In genomic region chr10:92419740-92420553, GRCh38 we compare ENCODE assay signal across 9 cellular contexts.
A peak's percentile ranks its signal among the peaks of the same experiment; 100 is the strongest.
DNase-seq lines count a peak whose midpoint lies in the region; ATAC-seq, FAIRE-seq and TF ChIP-seq lines count a peak whose summit lies in the region.
"Had no signal": no experiment of that assay in that cellular context is flagged by ENCODE, and none has a peak within 500 bp of the region (broad histone marks: within the 10 kb centered on the region; RNA-seq: fewer than 3 reads in every experiment).

No MANE protein-coding gene starts in this region.

- TF ChIP-seq EP300 in transverse colon (IDR thresholded peaks at IDR 0.05; ENCODE audit: low read depth) = no peak

- H3K27me3 Mint-ChIP-seq in endodermal cell (ENCODE audit: insufficient read depth) = peaks cover 58% of the 10 kb centered on the region

- H3K4me3 Mint-ChIP-seq in endodermal cell = peak overlapping the region; percentile 50

- intact Hi-C loops in transverse colon (cut with DNase I; ENCODE audit: low total_unique reads) = no loop called here

- peaks cover 5% of the 10 kb centered on the region for H3K4me1 Mint-ChIP-seq in endodermal cell

- H3K4me3 ChIP-seq in endodermal cell (ENCODE audit: low read length) = peak overlapping the region; percentile 40
- no peak overlapping the region for H3K4me3 ChIP-seq in lung
- H3K4me3 ChIP-seq in transverse colon = peak overlapping the region in 3 of 4 donors; percentile 31 to 54 (median 33)

- H3K4me1 ChIP-seq in endodermal cell (ENCODE audit: control insufficient read depth, insufficient read depth, low read length) (no peaks in the 10 kb centered on the region), lung (ENCODE audit: control insufficient read depth in 2 of 2, insufficient read depth in 2 of 2, low read length in 2 of 2) (no peaks in the 10 kb centered on the region), transverse colon (peaks cover 0 to 10% (median 4%) of the 10 kb centered on the region in 4 donors)

- H3K27ac ChIP-seq in endodermal cell (ENCODE audit: low read depth, low read length) (no peak overlapping the region), lung (ENCODE audit: low read depth in 1 of 2, low read length in 1 of 2) (no peak overlapping the region), transverse colon (no peak overlapping the region)
- H3K27ac ChIP-seq: C4-2B had no signal

- no peaks in the 10 kb centered on the region for H3K36me3 Mint-ChIP-seq in endodermal cell (ENCODE audit: low read depth)

- TF ChIP-seq POLR2A in transverse colon (IDR thresholded peaks at IDR 0.05) (no peak), H54 (IDR thresholded peaks at IDR 0.05; ENCODE audit: low read depth, low read length) (no peak)

- H3K36me3 ChIP-seq in endodermal cell (ENCODE audit: control insufficient read depth, insufficient read depth, low read length) = no peaks in the 10 kb centered on the region
- H3K36me3 ChIP-seq in lung (ENCODE audit: control insufficient read depth in 2 of 2, insufficient read depth in 2 of 2, low read length in 2 of 2) = no peaks in the 10 kb centered on the region
- H3K36me3 ChIP-seq in transverse colon = no peaks in the 10 kb centered on the region

- WGBS in endodermal cell (ENCODE audit: insufficient coverage in 1 of 2, insufficient read length in 1 of 2), 2 experiments = 61 to 69% methylated on average over 14 to 34 of the region's 34 CpGs
- WGBS in lung, 2 donors = 43 to 55% methylated on average over 34 of the region's 34 CpGs
- 47 to 67% methylated on average over 1 to 23 of the region's 34 CpGs for WGBS in transverse colon (ENCODE audit: low coverage in 1 of 2), 2 donors

- TF ChIP-seq CTCF in endodermal cell (conservative IDR thresholded peaks at IDR 0.05) (peak; percentile 76), lung (IDR thresholded peaks at IDR 0.05; ENCODE audit: control extremely low read depth, extremely low read depth) (no peak), transverse colon (IDR thresholded peaks at IDR 0.05) (peak in 4 of 5 experiments; percentile 14 to 28 (median 22))

- peaks cover 15% of the 10 kb centered on the region for H3K27me3 ChIP-seq in endodermal cell (ENCODE audit: control insufficient read depth, insufficient read depth, low read length, poor library complexity, severe bottlenecking)
- H3K27me3 ChIP-seq in lung (ENCODE audit: control insufficient read depth, insufficient read depth) = no peaks in the 10 kb centered on the region
- peaks cover 35% of the 10 kb centered on the region for H3K27me3 ChIP-seq in transverse colon

- H3K9ac ChIP-seq in endodermal cell (ENCODE audit: extremely low read depth, low read length, poor library complexity, severe bottlenecking) = no peak overlapping the region

- FAIRE-seq in H54 (lab: Jason Lieb, UNC) = no peak

- H3K9me3 Mint-ChIP-seq in endodermal cell = peaks cover 19% of the 10 kb centered on the region

- no peak overlapping the region for H3K27ac Mint-ChIP-seq in endodermal cell

- in situ Hi-C loops in transverse colon (cut with MboI; ENCODE audit: low pct_ligation_motif_present in 1 of 4, low pct_unique_long_range_greater_than_20kb in 1 of 4, low sequenced_read_pairs in 3 of 4) = no loop called here

- ATAC-seq in lung (ENCODE audit: insufficient read depth, low FRiP score) (peak; percentile 53), GM18858 (IDR thresholded peaks at IDR 0.05; ENCODE audit: unreplicated experiment) (no peak), GM18519 (IDR thresholded peaks at IDR 0.05; ENCODE audit: low FRiP score, unreplicated experiment) (no peak)

- DNase-seq in activated CD4-positive, alpha-beta T cell treated with anti-CD3 and anti-CD28 coated beads, Interleukin-2, amount 50 U/mL, for 48 hours = peak; percentile 3 to 9
- DNase-seq in activated CD4-positive, alpha-beta T cell treated with anti-CD3 and anti-CD28 coated beads, Interleukin-2, amount 50 U/mL, for 1 hour = no peak
- DNase-seq in endodermal cell (peak; percentile 88), lung (ENCODE audit: low spot score) (peak; percentile 45), transverse colon (peak; percentile 37), H54 (ENCODE audit: insufficient read length, low spot score) (no peak)

- H3K9me3 ChIP-seq in endodermal cell (ENCODE audit: control insufficient read depth, low read length) (peaks cover 13% of the 10 kb centered on the region), lung (ENCODE audit: control insufficient read depth in 2 of 2, insufficient read depth in 1 of 2, low read length in 1 of 2) (no peaks in the 10 kb centered on the region), transverse colon (no peaks in the 10 kb centered on the region)

Comparison
In these comparisons a context has a peak if more than half of its experiments do, and no peak if none do; other contexts are left out.
1. DNase-seq: peak in activated CD4-positive, alpha-beta T cell treated with anti-CD3 and anti-CD28 coated beads, Interleukin-2, amount 50 U/mL, for 48 hours (2 of 2), endodermal cell (single experiment), lung (single experiment) and transverse colon (single experiment); none in activated CD4-positive, alpha-beta T cell treated with anti-CD3 and anti-CD28 coated beads, Interleukin-2, amount 50 U/mL, for 1 hour (single experiment) and H54 (single experiment).